Comparison of ENCODE assay signal across 2 cellular contexts in the genomic region with DNA sequence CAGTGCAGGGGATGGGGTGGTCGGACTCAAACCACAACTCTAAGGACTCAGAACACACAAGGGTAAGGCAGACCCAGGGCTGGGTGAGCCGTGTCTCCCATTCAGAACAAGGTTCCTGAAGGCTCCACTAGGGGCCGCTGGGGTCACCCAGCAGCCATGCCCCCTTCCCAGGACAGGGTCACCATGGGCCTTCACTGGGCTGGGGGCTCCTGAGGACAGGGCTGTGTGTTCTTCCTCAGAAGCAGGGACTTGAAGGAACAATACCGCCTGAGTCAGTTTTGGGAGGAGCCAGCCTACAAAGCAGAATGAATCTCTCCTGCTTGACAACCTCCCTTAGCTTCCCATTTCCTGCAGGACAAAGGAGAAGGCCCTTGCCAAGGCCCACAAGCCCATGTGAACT.
TF ChIP-seq lines count a peak whose summit lies in the region.

No MANE protein-coding gene starts in this region.

TF ChIP-seq in HCT116, 20 proteins besides CTCF, POLR2A, EP300 and RAD21:
- TF ChIP-seq EZH2phosphoT487 (IDR thresholded peaks at IDR 0.05; ENCODE audit: borderline replicate concordance) (no peak), JUND (IDR thresholded peaks at IDR 0.05) (no peak), FOSL1 (IDR thresholded peaks at IDR 0.05; ENCODE audit: low read depth) (no peak), ZFX (IDR thresholded peaks at IDR 0.05) (no peak), SP1 (IDR thresholded peaks at IDR 0.05; ENCODE audit: low read depth) (no peak)
- TF ChIP-seq, protein P1, sequence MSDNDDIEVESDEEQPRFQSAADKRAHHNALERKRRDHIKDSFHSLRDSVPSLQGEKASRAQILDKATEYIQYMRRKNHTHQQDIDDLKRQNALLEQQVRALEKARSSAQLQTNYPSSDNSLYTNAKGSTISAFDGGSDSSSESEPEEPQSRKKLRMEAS (IDR thresholded peaks at IDR 0.05) = no peak
- TF ChIP-seq, protein P2, sequence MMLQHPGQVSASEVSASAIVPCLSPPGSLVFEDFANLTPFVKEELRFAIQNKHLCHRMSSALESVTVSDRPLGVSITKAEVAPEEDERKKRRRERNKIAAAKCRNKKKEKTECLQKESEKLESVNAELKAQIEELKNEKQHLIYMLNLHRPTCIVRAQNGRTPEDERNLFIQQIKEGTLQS (IDR thresholded peaks at IDR 0.05) = no peak
- TF ChIP-seq, protein P3, sequence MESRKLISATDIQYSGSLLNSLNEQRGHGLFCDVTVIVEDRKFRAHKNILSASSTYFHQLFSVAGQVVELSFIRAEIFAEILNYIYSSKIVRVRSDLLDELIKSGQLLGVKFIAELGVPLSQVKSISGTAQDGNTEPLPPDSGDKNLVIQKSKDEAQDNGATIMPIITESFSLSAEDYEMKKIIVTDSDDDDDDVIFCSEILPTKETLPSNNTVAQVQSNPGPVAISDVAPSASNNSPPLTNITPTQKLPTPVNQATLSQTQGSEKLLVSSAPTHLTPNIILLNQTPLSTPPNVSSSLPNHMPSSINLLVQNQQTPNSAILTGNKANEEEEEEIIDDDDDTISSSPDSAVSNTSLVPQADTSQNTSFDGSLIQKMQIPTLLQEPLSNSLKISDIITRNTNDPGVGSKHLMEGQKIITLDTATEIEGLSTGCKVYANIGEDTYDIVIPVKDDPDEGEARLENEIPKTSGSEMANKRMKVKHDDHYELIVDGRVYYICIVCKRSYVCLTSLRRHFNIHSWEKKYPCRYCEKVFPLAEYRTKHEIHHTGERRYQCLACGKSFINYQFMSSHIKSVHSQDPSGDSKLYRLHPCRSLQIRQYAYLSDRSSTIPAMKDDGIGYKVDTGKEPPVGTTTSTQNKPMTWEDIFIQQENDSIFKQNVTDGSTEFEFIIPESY (IDR thresholded peaks at IDR 0.05; ENCODE audit: extremely low read depth, insufficient replicate concordance, low read length) = no peak

TF ChIP-seq in K562, 482 proteins besides CTCF, POLR2A, EP300 and RAD21:
- TF ChIP-seq YY1 (IDR thresholded peaks at IDR 0.05; ENCODE audit: borderline replicate concordance in 1 of 3, control insufficient read depth in 1 of 3, extremely low read depth in 1 of 3, insufficient read depth in 3 of 3, insufficient read length in 1 of 3, insufficient replicate concordance in 2 of 3, low read depth in 1 of 3, low read length in 2 of 3) (peak in 1 of 3 experiments; percentile 35), ZBTB7A (IDR thresholded peaks at IDR 0.05; ENCODE audit: borderline replicate concordance, control insufficient read depth, low read depth, low read length) (peak; percentile 83; the same call in 1 of the 2 replicates), SOX6 (IDR thresholded peaks at IDR 0.05) (0 out of 2 replicates have a peak, but pooled peaks have one; percentile 15), CBFB (CRISPR knock-in tag; IDR thresholded peaks at IDR 0.05) (0 out of 2 replicates have a peak, but pooled peaks have one; percentile 2), ZKSCAN1 (IDR thresholded peaks at IDR 0.05; ENCODE audit: low read depth, low read length) (no peak), ZNF384 (IDR thresholded peaks at IDR 0.05; ENCODE audit: low read depth, low read length) (no peak), BHLHE40 (IDR thresholded peaks at IDR 0.05; ENCODE audit: low read length) (0 out of 2 replicates have a peak, but pooled peaks have one; percentile 7), RB1 (IDR thresholded peaks at IDR 0.05; ENCODE audit: low read depth) (0 out of 2 replicates have a peak, but pooled peaks have one; percentile 39), TAF7 (tag; IDR thresholded peaks at IDR 0.05) (no peak), MYC (IDR thresholded peaks at IDR 0.05; ENCODE audit: low read depth, low read length) (peak; percentile 40; the same call in 1 of the 2 replicates), MYC (CRISPR knock-in tag; IDR thresholded peaks at IDR 0.05; ENCODE audit: borderline replicate concordance, low read depth) (no peak)
- TF ChIP-seq, protein P4, sequence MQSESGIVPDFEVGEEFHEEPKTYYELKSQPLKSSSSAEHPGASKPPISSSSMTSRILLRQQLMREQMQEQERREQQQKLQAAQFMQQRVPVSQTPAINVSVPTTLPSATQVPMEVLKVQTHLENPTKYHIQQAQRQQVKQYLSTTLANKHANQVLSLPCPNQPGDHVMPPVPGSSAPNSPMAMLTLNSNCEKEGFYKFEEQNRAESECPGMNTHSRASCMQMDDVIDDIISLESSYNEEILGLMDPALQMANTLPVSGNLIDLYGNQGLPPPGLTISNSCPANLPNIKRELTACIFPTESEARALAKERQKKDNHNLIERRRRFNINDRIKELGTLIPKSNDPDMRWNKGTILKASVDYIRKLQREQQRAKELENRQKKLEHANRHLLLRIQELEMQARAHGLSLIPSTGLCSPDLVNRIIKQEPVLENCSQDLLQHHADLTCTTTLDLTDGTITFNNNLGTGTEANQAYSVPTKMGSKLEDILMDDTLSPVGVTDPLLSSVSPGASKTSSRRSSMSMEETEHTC (IDR thresholded peaks at IDR 0.05) = no peak
- TF ChIP-seq, protein P5, sequence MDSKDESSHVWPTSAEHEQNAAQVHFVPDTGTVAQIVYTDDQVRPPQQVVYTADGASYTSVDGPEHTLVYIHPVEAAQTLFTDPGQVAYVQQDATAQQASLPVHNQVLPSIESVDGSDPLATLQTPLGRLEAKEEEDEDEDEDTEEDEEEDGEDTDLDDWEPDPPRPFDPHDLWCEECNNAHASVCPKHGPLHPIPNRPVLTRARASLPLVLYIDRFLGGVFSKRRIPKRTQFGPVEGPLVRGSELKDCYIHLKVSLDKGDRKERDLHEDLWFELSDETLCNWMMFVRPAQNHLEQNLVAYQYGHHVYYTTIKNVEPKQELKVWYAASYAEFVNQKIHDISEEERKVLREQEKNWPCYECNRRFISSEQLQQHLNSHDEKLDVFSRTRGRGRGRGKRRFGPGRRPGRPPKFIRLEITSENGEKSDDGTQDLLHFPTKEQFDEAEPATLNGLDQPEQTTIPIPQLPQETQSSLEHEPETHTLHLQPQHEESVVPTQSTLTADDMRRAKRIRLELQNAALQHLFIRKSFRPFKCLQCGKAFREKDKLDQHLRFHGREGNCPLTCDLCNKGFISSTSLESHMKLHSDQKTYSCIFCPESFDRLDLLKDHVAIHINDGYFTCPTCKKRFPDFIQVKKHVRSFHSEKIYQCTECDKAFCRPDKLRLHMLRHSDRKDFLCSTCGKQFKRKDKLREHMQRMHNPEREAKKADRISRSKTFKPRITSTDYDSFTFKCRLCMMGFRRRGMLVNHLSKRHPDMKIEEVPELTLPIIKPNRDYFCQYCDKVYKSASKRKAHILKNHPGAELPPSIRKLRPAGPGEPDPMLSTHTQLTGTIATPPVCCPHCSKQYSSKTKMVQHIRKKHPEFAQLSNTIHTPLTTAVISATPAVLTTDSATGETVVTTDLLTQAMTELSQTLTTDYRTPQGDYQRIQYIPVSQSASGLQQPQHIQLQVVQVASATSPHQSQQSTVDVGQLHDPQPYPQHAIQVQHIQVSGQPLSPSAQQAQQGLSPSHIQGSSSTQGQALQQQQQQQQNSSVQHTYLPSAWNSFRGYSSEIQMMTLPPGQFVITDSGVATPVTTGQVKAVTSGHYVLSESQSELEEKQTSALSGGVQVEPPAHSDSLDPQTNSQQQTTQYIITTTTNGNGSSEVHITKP (IDR thresholded peaks at IDR 0.05; ENCODE audit: partially characterized antibody) = no peak
- TF ChIP-seq, protein P6, sequence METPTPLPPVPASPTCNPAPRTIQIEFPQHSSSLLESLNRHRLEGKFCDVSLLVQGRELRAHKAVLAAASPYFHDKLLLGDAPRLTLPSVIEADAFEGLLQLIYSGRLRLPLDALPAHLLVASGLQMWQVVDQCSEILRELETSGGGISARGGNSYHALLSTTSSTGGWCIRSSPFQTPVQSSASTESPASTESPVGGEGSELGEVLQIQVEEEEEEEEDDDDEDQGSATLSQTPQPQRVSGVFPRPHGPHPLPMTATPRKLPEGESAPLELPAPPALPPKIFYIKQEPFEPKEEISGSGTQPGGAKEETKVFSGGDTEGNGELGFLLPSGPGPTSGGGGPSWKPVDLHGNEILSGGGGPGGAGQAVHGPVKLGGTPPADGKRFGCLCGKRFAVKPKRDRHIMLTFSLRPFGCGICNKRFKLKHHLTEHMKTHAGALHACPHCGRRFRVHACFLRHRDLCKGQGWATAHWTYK (CRISPR knock-in tag; IDR thresholded peaks at IDR 0.05) = 0 out of 2 replicates have a peak, but pooled peaks have one; percentile 22
- TF ChIP-seq, protein P7, sequence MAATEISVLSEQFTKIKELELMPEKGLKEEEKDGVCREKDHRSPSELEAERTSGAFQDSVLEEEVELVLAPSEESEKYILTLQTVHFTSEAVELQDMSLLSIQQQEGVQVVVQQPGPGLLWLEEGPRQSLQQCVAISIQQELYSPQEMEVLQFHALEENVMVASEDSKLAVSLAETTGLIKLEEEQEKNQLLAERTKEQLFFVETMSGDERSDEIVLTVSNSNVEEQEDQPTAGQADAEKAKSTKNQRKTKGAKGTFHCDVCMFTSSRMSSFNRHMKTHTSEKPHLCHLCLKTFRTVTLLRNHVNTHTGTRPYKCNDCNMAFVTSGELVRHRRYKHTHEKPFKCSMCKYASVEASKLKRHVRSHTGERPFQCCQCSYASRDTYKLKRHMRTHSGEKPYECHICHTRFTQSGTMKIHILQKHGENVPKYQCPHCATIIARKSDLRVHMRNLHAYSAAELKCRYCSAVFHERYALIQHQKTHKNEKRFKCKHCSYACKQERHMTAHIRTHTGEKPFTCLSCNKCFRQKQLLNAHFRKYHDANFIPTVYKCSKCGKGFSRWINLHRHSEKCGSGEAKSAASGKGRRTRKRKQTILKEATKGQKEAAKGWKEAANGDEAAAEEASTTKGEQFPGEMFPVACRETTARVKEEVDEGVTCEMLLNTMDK (IDR thresholded peaks at IDR 0.05; ENCODE audit: borderline replicate concordance, insufficient read depth, low read depth, low read length, poor library complexity, severe bottlenecking) = peak; percentile 79
